In genomic region chr9:37984672-37985611, GRCh38 we compare ENCODE assay signal across 1 cellular context.
TF ChIP-seq lines count a peak whose summit lies in the region.

No MANE protein-coding gene starts in this region.

TF ChIP-seq in IMR-90, 13 proteins besides CTCF, POLR2A, EP300 and RAD21 (continued from another document):
- TF ChIP-seq FOS (IDR thresholded peaks at IDR 0.05; ENCODE audit: low read depth, low read length): no peak
- TF ChIP-seq CEBPB (IDR thresholded peaks at IDR 0.05; ENCODE audit: low read depth, low read length): no peak
TF ChIP-seq in IMR-90: peak in this region for 3.
